ENCODE assay signal across 1 cellular context in genomic region chr10:5412277-5412941, GRCh38.
TF ChIP-seq lines count a peak whose summit lies in the region.

NET1 (plus strand) TSS chr10:5412557; CDS start chr10:5412693, 136 bp downstream.

TF ChIP-seq in HepG2, 621 proteins besides CTCF, POLR2A, EP300 and RAD21 (continued from another document and continues in another):
- TF ChIP-seq, protein P1, sequence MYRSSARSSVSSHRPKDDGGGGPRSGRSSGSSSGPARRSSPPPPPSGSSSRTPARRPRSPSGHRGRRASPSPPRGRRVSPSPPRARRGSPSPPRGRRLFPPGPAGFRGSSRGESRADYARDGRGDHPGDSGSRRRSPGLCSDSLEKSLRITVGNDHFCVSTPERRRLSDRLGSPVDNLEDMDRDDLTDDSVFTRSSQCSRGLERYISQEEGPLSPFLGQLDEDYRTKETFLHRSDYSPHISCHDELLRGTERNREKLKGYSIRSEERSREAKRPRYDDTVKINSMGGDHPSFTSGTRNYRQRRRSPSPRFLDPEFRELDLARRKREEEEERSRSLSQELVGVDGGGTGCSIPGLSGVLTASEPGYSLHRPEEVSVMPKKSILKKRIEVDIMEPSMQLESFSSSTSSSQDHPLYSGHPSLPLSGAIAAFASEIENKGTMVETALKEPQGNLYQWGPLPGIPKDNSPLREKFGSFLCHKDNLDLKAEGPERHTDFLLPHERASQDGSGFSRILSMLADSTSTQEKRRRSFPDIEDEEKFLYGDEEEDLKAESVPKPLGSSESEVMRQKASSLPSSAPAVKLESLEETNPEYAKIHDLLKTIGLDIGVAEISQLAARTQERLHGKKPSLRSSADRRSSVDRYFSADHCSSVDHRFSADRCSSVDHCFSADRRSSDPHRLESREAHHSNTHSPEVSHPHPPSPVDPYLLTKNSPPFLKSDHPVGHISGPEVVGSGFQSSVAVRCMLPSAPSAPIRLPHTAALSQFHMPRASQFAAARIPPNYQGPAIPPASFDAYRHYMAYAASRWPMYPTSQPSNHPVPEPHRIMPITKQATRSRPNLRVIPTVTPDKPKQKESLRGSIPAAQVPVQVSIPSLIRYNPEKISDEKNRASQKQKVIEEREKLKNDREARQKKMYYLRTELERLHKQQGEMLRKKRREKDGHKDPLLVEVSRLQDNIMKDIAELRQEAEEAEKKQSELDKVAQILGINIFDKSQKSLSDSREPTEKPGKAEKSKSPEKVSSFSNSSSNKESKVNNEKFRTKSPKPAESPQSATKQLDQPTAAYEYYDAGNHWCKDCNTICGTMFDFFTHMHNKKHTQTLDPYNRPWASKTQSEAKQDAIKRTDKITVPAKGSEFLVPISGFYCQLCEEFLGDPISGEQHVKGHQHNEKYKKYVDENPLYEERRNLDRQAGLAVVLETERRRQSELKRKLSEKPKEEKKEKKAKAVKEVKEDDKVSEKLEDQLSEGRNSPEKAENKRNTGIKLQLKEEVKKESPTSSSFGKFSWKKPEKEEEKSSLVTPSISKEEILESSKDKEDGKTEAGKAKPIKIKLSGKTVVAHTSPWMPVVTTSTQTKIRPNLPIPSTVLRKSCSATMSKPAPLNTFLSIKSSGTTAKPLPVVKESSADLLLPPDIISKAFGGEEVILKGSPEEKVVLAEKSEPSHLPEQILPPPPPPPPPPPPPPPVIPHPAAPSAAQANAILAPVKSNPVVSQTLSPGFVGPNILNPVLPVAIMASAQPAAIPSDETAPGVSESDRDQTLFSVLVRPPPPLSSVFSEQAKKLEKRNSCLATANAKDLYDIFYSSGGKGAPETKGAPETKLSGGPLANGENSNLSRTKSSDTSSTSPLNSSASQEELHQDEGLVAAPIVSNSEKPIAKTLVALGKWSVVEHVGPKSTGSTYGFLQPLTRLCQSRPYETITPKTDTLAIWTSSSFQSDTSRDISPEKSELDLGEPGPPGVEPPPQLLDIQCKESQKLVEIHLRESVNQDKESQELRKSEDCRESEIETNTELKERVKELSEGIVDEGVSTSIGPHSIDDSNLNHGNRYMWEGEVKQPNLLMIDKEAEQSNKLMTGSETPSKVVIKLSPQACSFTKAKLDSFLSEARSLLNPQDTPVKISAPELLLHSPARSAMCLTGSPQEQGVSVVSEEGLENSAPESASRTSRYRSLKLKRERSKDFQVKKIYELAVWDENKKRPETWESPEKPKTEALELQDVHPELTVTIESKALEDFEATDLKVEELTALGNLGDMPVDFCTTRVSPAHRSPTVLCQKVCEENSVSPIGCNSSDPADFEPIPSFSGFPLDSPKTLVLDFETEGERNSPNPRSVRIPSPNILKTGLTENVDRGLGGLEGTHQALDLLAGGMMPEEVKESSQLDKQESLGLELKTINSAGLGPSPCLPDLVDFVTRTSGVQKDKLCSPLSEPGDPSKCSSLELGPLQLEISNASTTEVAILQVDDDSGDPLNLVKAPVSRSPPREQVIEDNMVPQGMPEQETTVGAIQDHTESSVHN (CRISPR knock-in tag; IDR thresholded peaks at IDR 0.05) = no peak
- TF ChIP-seq, protein P2, sequence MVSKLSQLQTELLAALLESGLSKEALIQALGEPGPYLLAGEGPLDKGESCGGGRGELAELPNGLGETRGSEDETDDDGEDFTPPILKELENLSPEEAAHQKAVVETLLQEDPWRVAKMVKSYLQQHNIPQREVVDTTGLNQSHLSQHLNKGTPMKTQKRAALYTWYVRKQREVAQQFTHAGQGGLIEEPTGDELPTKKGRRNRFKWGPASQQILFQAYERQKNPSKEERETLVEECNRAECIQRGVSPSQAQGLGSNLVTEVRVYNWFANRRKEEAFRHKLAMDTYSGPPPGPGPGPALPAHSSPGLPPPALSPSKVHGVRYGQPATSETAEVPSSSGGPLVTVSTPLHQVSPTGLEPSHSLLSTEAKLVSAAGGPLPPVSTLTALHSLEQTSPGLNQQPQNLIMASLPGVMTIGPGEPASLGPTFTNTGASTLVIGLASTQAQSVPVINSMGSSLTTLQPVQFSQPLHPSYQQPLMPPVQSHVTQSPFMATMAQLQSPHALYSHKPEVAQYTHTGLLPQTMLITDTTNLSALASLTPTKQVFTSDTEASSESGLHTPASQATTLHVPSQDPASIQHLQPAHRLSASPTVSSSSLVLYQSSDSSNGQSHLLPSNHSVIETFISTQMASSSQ (IDR thresholded peaks at IDR 0.05; ENCODE audit: low read depth) = no peak
- TF ChIP-seq, protein P2 (CRISPR knock-in tag; IDR thresholded peaks at IDR 0.05; ENCODE audit: borderline replicate concordance) = no peak; the same call in 1 of the 2 replicates
- TF ChIP-seq ATF7 (IDR thresholded peaks at IDR 0.05) (no peak), ATF7 (CRISPR knock-in tag; IDR thresholded peaks at IDR 0.05) (no peak), ZSCAN9 (CRISPR knock-in tag; IDR thresholded peaks at IDR 0.05; ENCODE audit: borderline replicate concordance) (no peak), ZNF629 (CRISPR knock-in tag; conservative IDR thresholded peaks at IDR 0.05) (no peak), NONO (IDR thresholded peaks at IDR 0.05) (no peak), NONO (CRISPR knock-in tag; conservative IDR thresholded peaks at IDR 0.05) (0 out of 2 replicates have a peak, but pooled peaks have one; percentile 40), PHF5A (CRISPR knock-in tag; IDR thresholded peaks at IDR 0.05; ENCODE audit: low read depth, unreplicated experiment) (no peak), SRSF4 (IDR thresholded peaks at IDR 0.05; ENCODE audit: low read depth, low read length, poor library complexity, severe bottlenecking) (no peak), ZNF142 (CRISPR knock-in tag; IDR thresholded peaks at IDR 0.05) (no peak), DNMT3B (CRISPR knock-in tag; conservative IDR thresholded peaks at IDR 0.05) (no peak), ZNF343 (CRISPR knock-in tag; IDR thresholded peaks at IDR 0.05) (peak; percentile 66; the same call in 1 of the 2 replicates), MBD4 (IDR thresholded peaks at IDR 0.05; ENCODE audit: borderline replicate concordance, low read length) (no peak), ZNF724P (CRISPR knock-in tag; IDR thresholded peaks at IDR 0.05; ENCODE audit: borderline replicate concordance) (peak; percentile 60; the same call in 1 of the 2 replicates), ZNF251 (CRISPR knock-in tag; IDR thresholded peaks at IDR 0.05) (no peak), ZNF143 (CRISPR knock-in tag; IDR thresholded peaks at IDR 0.05) (no peak), ZBTB37 (CRISPR knock-in tag; IDR thresholded peaks at IDR 0.05) (no peak), ZNF570 (CRISPR knock-in tag; IDR thresholded peaks at IDR 0.05; ENCODE audit: borderline replicate concordance) (no peak), XRCC5 (optimal IDR thresholded peaks at IDR 0.05; ENCODE audit: low read length) (no peak), SYNCRIP (IDR thresholded peaks at IDR 0.05; ENCODE audit: insufficient read depth, low read depth, low read length) (no peak), ZNF7 (CRISPR knock-in tag; IDR thresholded peaks at IDR 0.05) (no peak), ZBTB39 (CRISPR knock-in tag; IDR thresholded peaks at IDR 0.05) (no peak), ZC3H13 (CRISPR knock-in tag; IDR thresholded peaks at IDR 0.05) (no peak; the same call in 1 of the 2 replicates), ZNF589 (CRISPR knock-in tag; conservative IDR thresholded peaks at IDR 0.05) (no peak), ZNF75D (CRISPR knock-in tag; IDR thresholded peaks at IDR 0.05; ENCODE audit: borderline replicate concordance) (no peak), BRD4 (CRISPR knock-in tag; IDR thresholded peaks at IDR 0.05) (no peak; the same call in 1 of the 2 replicates), NCOA2 (CRISPR knock-in tag; IDR thresholded peaks at IDR 0.05) (no peak), HNF4G (IDR thresholded peaks at IDR 0.05; ENCODE audit: borderline replicate concordance, low read depth, low read length) (no peak), HNF4G (CRISPR knock-in tag; IDR thresholded peaks at IDR 0.05; ENCODE audit: borderline replicate concordance, low read depth) (no peak), ZNF737 (CRISPR knock-in tag; IDR thresholded peaks at IDR 0.05; ENCODE audit: borderline replicate concordance) (no peak), GATA4 (IDR thresholded peaks at IDR 0.05; ENCODE audit: borderline replicate concordance, low read depth) (no peak), HMG20A (CRISPR knock-in tag; IDR thresholded peaks at IDR 0.05; ENCODE audit: borderline replicate concordance) (no peak)
- TF ChIP-seq, protein P3, sequence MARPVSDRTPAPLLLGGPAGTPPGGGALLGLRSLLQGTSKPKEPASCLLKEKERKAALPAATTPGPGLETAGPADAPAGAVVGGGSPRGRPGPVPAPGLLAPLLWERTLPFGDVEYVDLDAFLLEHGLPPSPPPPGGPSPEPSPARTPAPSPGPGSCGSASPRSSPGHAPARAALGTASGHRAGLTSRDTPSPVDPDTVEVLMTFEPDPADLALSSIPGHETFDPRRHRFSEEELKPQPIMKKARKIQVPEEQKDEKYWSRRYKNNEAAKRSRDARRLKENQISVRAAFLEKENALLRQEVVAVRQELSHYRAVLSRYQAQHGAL (CRISPR knock-in tag; IDR thresholded peaks at IDR 0.05; ENCODE audit: not compliant biosample characterization) = no peak
- TF ChIP-seq, protein P4, sequence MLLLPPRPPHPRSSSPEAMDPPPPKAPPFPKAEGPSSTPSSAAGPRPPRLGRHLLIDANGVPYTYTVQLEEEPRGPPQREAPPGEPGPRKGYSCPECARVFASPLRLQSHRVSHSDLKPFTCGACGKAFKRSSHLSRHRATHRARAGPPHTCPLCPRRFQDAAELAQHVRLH (CRISPR knock-in tag; IDR thresholded peaks at IDR 0.05; ENCODE audit: borderline replicate concordance, low read depth) = no peak
